Comparison of ENCODE assay signal across 1 cellular context in genomic region chr19:40272261-40272660, GRCh38.
TF ChIP-seq lines count a peak whose summit lies in the region.

No MANE protein-coding gene starts in this region.

TF ChIP-seq in H1, 55 proteins besides CTCF, POLR2A, EP300 and RAD21:
- TF ChIP-seq ATF2 (IDR thresholded peaks at IDR 0.05; ENCODE audit: low read length) = no peak
- TF ChIP-seq CBX8 (IDR thresholded peaks at IDR 0.05; ENCODE audit: borderline replicate concordance, low read depth, low read length) = no peak
- TF ChIP-seq TEAD4 (IDR thresholded peaks at IDR 0.05; ENCODE audit: low read depth, low read length) = no peak
TF ChIP-seq in H1: peak in this region for 0.
